ENCODE assay signal across 16 cellular contexts in genomic region chr18:9157806-9158205, GRCh38. TPM values are rescaled to one million over a fixed set of nuclear protein-coding genes. Genes with fewer than 3 reads are reported as not detected.
DNase-seq lines count a peak whose midpoint lies in the region; ATAC-seq and TF ChIP-seq lines count a peak whose summit lies in the region.
"Had no signal": no experiment of that assay in that cellular context is flagged by ENCODE, and none has a peak within 500 bp of the region (broad histone marks: within the 10 kb centered on the region; RNA-seq: fewer than 3 reads in every experiment).

No MANE protein-coding gene starts in this region.

- no peaks in the 10 kb centered on the region for H3K27me3 Mint-ChIP-seq in stimulated activated naive CD8-positive, alpha-beta T cell treated with anti-CD3 and anti-CD28 coated beads, Interleukin-15, Interleukin-2, amounts not matched to agents 100 ng/mL and 50 ng/mL, for 24 hours
- H3K27me3 Mint-ChIP-seq in stimulated activated naive CD8-positive, alpha-beta T cell treated with anti-CD3 and anti-CD28 coated beads, Interleukin-15, amount 100 ng/mL, for 72 hours = no peaks in the 10 kb centered on the region
- H3K27me3 Mint-ChIP-seq in T-helper 17 cell (no peaks in the 10 kb centered on the region), GM23338 (ENCODE audit: insufficient read depth, low read depth, poor library complexity) (peaks cover 2% of the 10 kb centered on the region)
- no peaks in the 10 kb centered on the region for H3K27me3 Mint-ChIP-seq in central memory CD8-positive, alpha-beta T cell
- H3K27me3 Mint-ChIP-seq: CD4-positive, alpha-beta T cell had no signal

- H3K27me3 ChIP-seq in osteoblast (ENCODE audit: insufficient read depth, low read length) = no peaks in the 10 kb centered on the region
- H3K27me3 ChIP-seq in GM23338 (ENCODE audit: insufficient read depth) = no peaks in the 10 kb centered on the region
- H3K27me3 ChIP-seq: SJSA1 had no signal

- H3K79me2 ChIP-seq in osteoblast (ENCODE audit: insufficient read depth, low read length) (peaks cover 89% of the 10 kb centered on the region), GM23338 (replicated peaks; ENCODE audit: insufficient read depth) (peaks cover 88% of the 10 kb centered on the region)

- H3K9me2 ChIP-seq in GM23338 (ENCODE audit: insufficient read depth) = no peaks in the 10 kb centered on the region

- no peak for ATAC-seq in stimulated activated naive CD8-positive, alpha-beta T cell treated with anti-CD3 and anti-CD28 coated beads, Interleukin-15, amount 100 ng/mL, for 72 hours
- ATAC-seq in T-helper 17 cell (no peak), HG03439 (IDR thresholded peaks at IDR 0.05; ENCODE audit: unreplicated experiment) (no peak), GM23338 (no peak)
- ATAC-seq in central memory CD8-positive, alpha-beta T cell (replicated peaks; ENCODE audit: extremely low read depth, poor library complexity, severe bottlenecking) = no peak
- ATAC-seq: GM12878 had no signal

- peak overlapping the region; percentile 68 for H3K27ac Mint-ChIP-seq in stimulated activated naive CD8-positive, alpha-beta T cell treated with anti-CD3 and anti-CD28 coated beads, Interleukin-15, Interleukin-2, amounts not matched to agents 100 ng/mL and 50 ng/mL, for 24 hours
- H3K27ac Mint-ChIP-seq in stimulated activated naive CD8-positive, alpha-beta T cell treated with anti-CD3 and anti-CD28 coated beads, Interleukin-15, amount 100 ng/mL, for 72 hours = no peak overlapping the region
- peak overlapping the region; percentile 59 for H3K27ac Mint-ChIP-seq in T-helper 17 cell
- peak overlapping the region; percentile 64 for H3K27ac Mint-ChIP-seq in central memory CD8-positive, alpha-beta T cell (ENCODE audit: low read depth)
- H3K27ac Mint-ChIP-seq in GM23338 = no peak overlapping the region
- H3K27ac Mint-ChIP-seq: CD4-positive, alpha-beta T cell had no signal

- H3K9me3 Mint-ChIP-seq in stimulated activated naive CD8-positive, alpha-beta T cell treated with anti-CD3 and anti-CD28 coated beads, Interleukin-15, Interleukin-2, amounts not matched to agents 100 ng/mL and 50 ng/mL, for 24 hours = peaks cover 4% of the 10 kb centered on the region
- peaks cover 9 to 10% of the 10 kb centered on the region in 2 donors for H3K9me3 Mint-ChIP-seq in stimulated activated naive CD8-positive, alpha-beta T cell treated with anti-CD3 and anti-CD28 coated beads, Interleukin-15, amount 100 ng/mL, for 72 hours
- no peaks in the 10 kb centered on the region for H3K9me3 Mint-ChIP-seq in central memory CD8-positive, alpha-beta T cell
- peaks cover 10% of the 10 kb centered on the region for H3K9me3 Mint-ChIP-seq in GM23338

- H3K4me1 ChIP-seq in osteoblast (ENCODE audit: insufficient read depth, low read length) (no peaks in the 10 kb centered on the region), GM23338 (ENCODE audit: insufficient read depth) (no peaks in the 10 kb centered on the region)
- H3K4me1 ChIP-seq: SJSA1 had no signal

- TF ChIP-seq CTCF in osteoblast (IDR thresholded peaks at IDR 0.05; ENCODE audit: extremely low read depth, low read depth, low read length) = no peak
- TF ChIP-seq CTCF in GM23338 (conservative IDR thresholded peaks at IDR 0.05; ENCODE audit: low read depth in 2 of 2) = no peak

- H3K4me2 ChIP-seq in osteoblast (ENCODE audit: insufficient read depth, low read length) = no peak overlapping the region
- H3K4me2 ChIP-seq in GM23338 = no peak overlapping the region

- no peak overlapping the region for H2AFZ ChIP-seq in osteoblast (ENCODE audit: low read length)
- no peak overlapping the region for H2AFZ ChIP-seq in GM23338

- H3K4me3 ChIP-seq in osteoblast (ENCODE audit: insufficient read depth, low read length) (no peak overlapping the region), GM23338 (no peak overlapping the region)
- H3K4me3 ChIP-seq: GM12878, SJSA1 had no signal

- DNase-seq in stimulated activated naive CD8-positive, alpha-beta T cell treated with anti-CD3 and anti-CD28 coated beads, Interleukin-15, amount 100 ng/mL, for 72 hours = no peak
- DNase-seq in T-helper 17 cell (no peak), osteoblast (ENCODE audit: insufficient read length, low spot score, missing footprints) (peak; percentile 5), cerebellar cortex (ENCODE audit: low spot score) (no peak), GM23338 (ENCODE audit: low spot score) (no peak)
- no peak for DNase-seq in central memory CD8-positive, alpha-beta T cell (ENCODE audit: low spot score in 2 of 2)
- DNase-seq: CD4-positive, alpha-beta T cell; DND-41; NCI-H1092 treated with DMSO at 0.1 percent for 48 hours; NCI-H2081 treated with DMSO at 0.1 percent for 48 hours; NCI-H510A; NCI-H774 had no signal

- no peaks in the 10 kb centered on the region for H3K36me3 ChIP-seq in osteoblast (ENCODE audit: insufficient read depth, low read length)
- H3K36me3 ChIP-seq in GM23338 (ENCODE audit: insufficient read depth) = no peaks in the 10 kb centered on the region

- H3K36me3 Mint-ChIP-seq in stimulated activated naive CD8-positive, alpha-beta T cell treated with anti-CD3 and anti-CD28 coated beads, Interleukin-15, Interleukin-2, amounts not matched to agents 100 ng/mL and 50 ng/mL, for 24 hours (ENCODE audit: low read depth) = peaks cover 27% of the 10 kb centered on the region
- peaks cover 5% of the 10 kb centered on the region for H3K36me3 Mint-ChIP-seq in T-helper 17 cell (ENCODE audit: low read depth)
- peaks cover 13% of the 10 kb centered on the region for H3K36me3 Mint-ChIP-seq in central memory CD8-positive, alpha-beta T cell (ENCODE audit: insufficient read depth)
- H3K36me3 Mint-ChIP-seq in GM23338 (ENCODE audit: low read depth) = peaks cover 13% of the 10 kb centered on the region

- peaks cover 20% of the 10 kb centered on the region for H4K20me1 ChIP-seq in osteoblast (ENCODE audit: insufficient read depth, low read length)
- peaks cover 7% of the 10 kb centered on the region; the same call in 1 of the 2 replicates for H4K20me1 ChIP-seq in GM23338 (replicated peaks; ENCODE audit: insufficient read depth)

- H3K9me3 ChIP-seq in T-helper 17 cell (ENCODE audit: control insufficient read depth, low read length, poor library complexity, severe bottlenecking) = no peaks in the 10 kb centered on the region
- H3K9me3 ChIP-seq in osteoblast (ENCODE audit: low read depth, low read length) = no peaks in the 10 kb centered on the region
- H3K9me3 ChIP-seq: SJSA1 had no signal

- no peak overlapping the region for H3K4me3 Mint-ChIP-seq in stimulated activated naive CD8-positive, alpha-beta T cell treated with anti-CD3 and anti-CD28 coated beads, Interleukin-15, Interleukin-2, amounts not matched to agents 100 ng/mL and 50 ng/mL, for 24 hours
- no peak overlapping the region for H3K4me3 Mint-ChIP-seq in stimulated activated naive CD8-positive, alpha-beta T cell treated with anti-CD3 and anti-CD28 coated beads, Interleukin-15, amount 100 ng/mL, for 72 hours
- H3K4me3 Mint-ChIP-seq in T-helper 17 cell (peak overlapping the region; percentile 73), GM23338 (no peak overlapping the region)
- H3K4me3 Mint-ChIP-seq in central memory CD8-positive, alpha-beta T cell = no peak overlapping the region
- H3K4me3 Mint-ChIP-seq: CD4-positive, alpha-beta T cell had no signal

- H3K4me1 Mint-ChIP-seq in stimulated activated naive CD8-positive, alpha-beta T cell treated with anti-CD3 and anti-CD28 coated beads, Interleukin-15, Interleukin-2, amounts not matched to agents 100 ng/mL and 50 ng/mL, for 24 hours (ENCODE audit: low read depth) = peaks cover 71% of the 10 kb centered on the region
- peaks cover 67% of the 10 kb centered on the region for H3K4me1 Mint-ChIP-seq in stimulated activated naive CD8-positive, alpha-beta T cell treated with anti-CD3 and anti-CD28 coated beads, Interleukin-15, amount 100 ng/mL, for 72 hours
- H3K4me1 Mint-ChIP-seq in T-helper 17 cell (peaks cover 55% of the 10 kb centered on the region), GM23338 (no peaks in the 10 kb centered on the region)
- peaks cover 75% of the 10 kb centered on the region for H3K4me1 Mint-ChIP-seq in central memory CD8-positive, alpha-beta T cell

- no peaks in the 10 kb centered on the region for H3F3A ChIP-seq in GM23338 (replicated peaks; ENCODE audit: low read depth)

- H3K27ac ChIP-seq in osteoblast (ENCODE audit: low read depth, low read length) (no peak overlapping the region), GM23338 (ENCODE audit: low read depth) (no peak overlapping the region)
- H3K27ac ChIP-seq: SJSA1 had no signal

TF ChIP-seq in GM23338, 12 proteins besides CTCF, POLR2A, EP300 and RAD21 (continues in another document):
- TF ChIP-seq EZH2 (IDR thresholded peaks at IDR 0.05; ENCODE audit: low read depth, unreplicated experiment) (no peak), CREB1 (CRISPR knock-in tag; IDR thresholded peaks at IDR 0.05; ENCODE audit: low read depth) (no peak), POLR2AphosphoS5 (IDR thresholded peaks at IDR 0.05; ENCODE audit: low read depth) (no peak), ETS1 (IDR thresholded peaks at IDR 0.05) (no peak), EZH2phosphoT487 (IDR thresholded peaks at IDR 0.05; ENCODE audit: unreplicated experiment) (no peak), STAT1 (IDR thresholded peaks at IDR 0.05; ENCODE audit: unreplicated experiment) (no peak), JUNB (IDR thresholded peaks at IDR 0.05; ENCODE audit: unreplicated experiment) (no peak)

RNA-seq across cellular contexts. Expression of gene ANKRD12, which starts 21.2 kb away (rescaled TPM):
- total RNA-seq in T-helper 17 cell (100 to 1,000 TPM; 191 to 257 TPM), osteoblast (47.8 and 53.9 TPM in 2 replicates)
- 17.2 and 23.9 TPM in 2 replicates for total RNA-seq in GM23338 (2014; rRNA removed; shearing (Covaris generic))
- polyA plus RNA-seq in GM23338 (2016; fragmentation: Nextera tagmentation; extraction: Ambion mirVana) = 57.9 and 92.4 TPM in 2 replicates

RNA-seq across cellular contexts. Expression of gene NDUFV2, which starts 55.3 kb away (rescaled TPM):
- total RNA-seq in T-helper 17 cell (100 to 1,000 TPM; 222 to 231 TPM), osteoblast (95.9 and 102 TPM in 2 replicates)
- 157 and 169 TPM in 2 replicates for total RNA-seq in GM23338 (2014; rRNA removed; shearing (Covaris generic))
- 535 and 577 TPM in 2 replicates for polyA plus RNA-seq in GM23338 (2016; fragmentation: Nextera tagmentation; extraction: Ambion mirVana)

Comparison
In these comparisons a context has a peak if more than half of its experiments do, and no peak if none do; other contexts are left out.
1. H3K27ac Mint-ChIP-seq: peak in stimulated activated naive CD8-positive, alpha-beta T cell treated with anti-CD3 and anti-CD28 coated beads, Interleukin-15, Interleukin-2, amounts not matched to agents 100 ng/mL and 50 ng/mL, for 24 hours (single experiment), T-helper 17 cell (single experiment) and central memory CD8-positive, alpha-beta T cell (single experiment); none in stimulated activated naive CD8-positive, alpha-beta T cell treated with anti-CD3 and anti-CD28 coated beads, Interleukin-15, amount 100 ng/mL, for 72 hours (0 of 2) and GM23338 (single experiment).